ENCODE assay signal across 12 cellular contexts in genomic region chr5:643811-644271, GRCh38. TPM values are rescaled to one million over a fixed set of nuclear protein-coding genes. Genes with fewer than 3 reads are reported as not detected.
DNase-seq lines count a peak whose midpoint lies in the region; ATAC-seq, FAIRE-seq and TF ChIP-seq lines count a peak whose summit lies in the region.
"Had no signal": no experiment of that assay in that cellular context is flagged by ENCODE, and none has a peak within 500 bp of the region (broad histone marks: within the 10 kb centered on the region; RNA-seq: fewer than 3 reads in every experiment).

No MANE protein-coding gene starts in this region.

- H3K9me3 ChIP-seq in OCI-LY7 (ENCODE audit: low read length), result 0 out of 2 replicates have a peak, but pooled peaks cover 10% of the 10 kb centered on the region

- no peaks in the 10 kb centered on the region for H3K9me2 ChIP-seq in OCI-LY7 (ENCODE audit: insufficient read depth, low read length)

- H4K20me1 ChIP-seq in OCI-LY7 (ENCODE audit: insufficient read depth, low read length), result no peaks in the 10 kb centered on the region

- H3K27me3 ChIP-seq in ACC112 (ENCODE audit: insufficient read depth, low read length), result no peaks in the 10 kb centered on the region

- H3K27ac ChIP-seq in ACC112 (ENCODE audit: low read depth, low read length), result no peak overlapping the region
- H3K27ac ChIP-seq in OCI-LY7 (ENCODE audit: low read depth, low read length, poor library complexity, severe bottlenecking), result peak overlapping the region; percentile 16
- H3K27ac ChIP-seq in caudate nucleus (ENCODE audit: low read depth, low read length), result no peak overlapping the region

- POLR2A ChIA-PET in OCI-LY7 (lab: Charles Lee), result no interaction called here

- H2AFZ ChIP-seq in ACC112 (ENCODE audit: low read length, unreplicated experiment) (no peak overlapping the region), OCI-LY7 (ENCODE audit: low read length) (no peak overlapping the region)

- intact Hi-C loops in OCI-LY7 (cut with micrococcal nuclease; ENCODE audit: unreplicated experiment), result no loop called here

- H3K4me2 ChIP-seq in OCI-LY7 (ENCODE audit: low read length), result peak overlapping the region; percentile 37; the same call in 1 of the 2 replicates

- no peaks in the 10 kb centered on the region for H3K79me2 ChIP-seq in ACC112 (ENCODE audit: control insufficient read depth, insufficient read depth, low read length, unreplicated experiment)
- H3K79me2 ChIP-seq in OCI-LY7 (ENCODE audit: insufficient read depth, low read depth, low read length), result no peaks in the 10 kb centered on the region

- H3K4me3 ChIP-seq in ACC112 (ENCODE audit: low read depth, low read length) (peak overlapping the region; percentile 61), OCI-LY7 (ENCODE audit: low read depth, low read length, poor library complexity, severe bottlenecking) (no peak overlapping the region)

- H3K4me1 ChIP-seq in ACC112 (ENCODE audit: control insufficient read depth, insufficient read depth, low read length, unreplicated experiment) (no peaks in the 10 kb centered on the region), OCI-LY7 (ENCODE audit: insufficient read depth, low read length, poor library complexity, severe bottlenecking) (peaks cover 15% of the 10 kb centered on the region)

- CTCF ChIA-PET in OCI-LY7 (lab: Charles Lee; ENCODE audit: unreplicated experiment), result no interaction called here

- peak; percentile 51 for ATAC-seq in HG03060 (IDR thresholded peaks at IDR 0.05; ENCODE audit: low read depth, unreplicated experiment)
- ATAC-seq: T-helper 17 cell had no signal

- DNase-seq in GM19239 (ENCODE audit: insufficient read length, low spot score) (peak; percentile 73), OCI-LY7 (ENCODE audit: low spot score) (peak; percentile 15), cerebellum (ENCODE audit: low spot score) (no peak), pons (ENCODE audit: low spot score) (no peak), glomerular visceral epithelial cell (ENCODE audit: extremely low spot score) (no peak), caudate nucleus (lab: John Stamatoyannopoulos, UW) (no peak)
- DNase-seq: ACHN; NCI-H446 treated with DMSO at 0.1 percent for 48 hours; stimulated activated CD4-positive, alpha-beta T cell treated with anti-CD3 and anti-CD28 coated beads, Interleukin-2, amount 100 ng/mL, for 48 hours; T-helper 17 cell had no signal

- peak; percentile 79 for FAIRE-seq in GM19239 (lab: Jason Lieb, UNC)

- no TSS peak for BruUV-seq in OCI-LY7 (replicated peaks; lab: Mats Ljungman, UMichigan)

- H3K36me3 ChIP-seq in ACC112 (ENCODE audit: insufficient read depth, low read length) (peaks cover 44% of the 10 kb centered on the region), OCI-LY7 (ENCODE audit: insufficient read depth, low read length) (peaks cover 90% of the 10 kb centered on the region)

- TF ChIP-seq CTCF in OCI-LY7 (conservative IDR thresholded peaks at IDR 0.05; ENCODE audit: low read length), result no peak

RNA-seq across cellular contexts. Expression of gene CEP72, which starts 31.7 kb away (rescaled TPM):
- 26.9 and 27.2 TPM in 2 replicates for total RNA-seq in OCI-LY7 (2014; rRNA removed; shearing (Covaris generic))
- total RNA-seq in OCI-LY7 (2022), result 41.1 and 42.7 TPM in 2 replicates
- 7.1 TPM for total RNA-seq in cerebellum

RNA-seq across cellular contexts. Expression of gene TPPP, which starts 49.3 kb away (rescaled TPM):
- total RNA-seq in OCI-LY7 (2014; rRNA removed; shearing (Covaris generic)), result not detected in 2 replicates
- total RNA-seq in OCI-LY7 (2022) (not detected in 2 replicates), cerebellum (12.2 TPM)

Comparison
In these comparisons a context has a peak if more than half of its experiments do, and no peak if none do; other contexts are left out.
1. DNase-seq: peak in GM19239 (single experiment) and OCI-LY7 (single experiment); none in cerebellum (single experiment), pons (single experiment), glomerular visceral epithelial cell (single experiment) and caudate nucleus (0 of 61).
2. RNA of gene TPPP, which starts 49.3 kb away (total RNA-seq): 12.2 TPM in cerebellum (single experiment); not detected in OCI-LY7; every median in the first group is over 10 times any median in the second.